ENCODE assay signal across 15 cellular contexts in the genomic region with DNA sequence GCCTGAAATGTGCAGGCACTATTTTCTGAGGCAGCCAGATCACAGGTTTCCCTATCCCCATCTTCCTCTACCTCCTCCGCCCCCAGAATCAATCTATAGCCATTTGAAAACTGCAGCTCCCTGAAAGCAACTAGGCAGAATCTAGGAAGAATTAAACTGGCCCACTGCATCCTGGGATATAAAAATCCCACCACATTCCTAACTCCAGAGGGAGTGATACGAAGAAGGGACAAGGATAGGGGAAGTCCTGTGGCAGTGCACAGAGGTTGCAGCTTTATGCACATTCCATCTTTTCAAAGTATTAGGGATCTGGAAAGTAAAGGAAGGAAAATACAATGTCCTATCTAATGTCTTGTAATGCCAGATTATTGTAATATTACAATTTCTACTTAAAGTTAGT. TPM values are rescaled to one million over a fixed set of nuclear protein-coding genes. Genes with fewer than 3 reads are reported as not detected.
DNase-seq lines count a peak whose midpoint lies in the region; ATAC-seq, FAIRE-seq and TF ChIP-seq lines count a peak whose summit lies in the region.
"Had no signal": no experiment of that assay in that cellular context is flagged by ENCODE, and none has a peak within 500 bp of the region (broad histone marks: within the 10 kb centered on the region; RNA-seq: fewer than 3 reads in every experiment).

No MANE protein-coding gene starts in this region.

- H2AFZ ChIP-seq in hepatocyte, result no peak overlapping the region

- TF ChIP-seq CTCF in ascending aorta (IDR thresholded peaks at IDR 0.05) (peak in 2 of 3 experiments; percentile 30 to 32), hepatocyte (IDR thresholded peaks at IDR 0.05; ENCODE audit: poor library complexity) (peak; percentile 24)

- peaks cover 0 to 6% of the 10 kb centered on the region in 2 donors for H3K4me1 ChIP-seq in ascending aorta
- H3K4me1 ChIP-seq in hepatocyte (ENCODE audit: insufficient read depth), result no peaks in the 10 kb centered on the region

- no peaks in the 10 kb centered on the region for H4K20me1 ChIP-seq in hepatocyte (ENCODE audit: insufficient read depth, poor library complexity, severe bottlenecking)

- DNase-seq in Right ventricle myocardium superior (no peak), cardiac septum (ENCODE audit: low spot score) (no peak), ascending aorta (ENCODE audit: low spot score in 2 of 2) (no peak), hepatocyte (ENCODE audit: low spot score) (no peak), urothelium cell line (ENCODE audit: low spot score) (peak; percentile 11), NCI-H1930 (lab: John Stamatoyannopoulos, UW) (no peak)
- DNase-seq: activated B cell treated with CpG ODN at 0.5 μM for 24 hours, AML-193, cortex of kidney, GOT3, hippocampal formation, NCI-H1105 had no signal

- H3K9me2 ChIP-seq in hepatocyte (replicated peaks; ENCODE audit: insufficient read depth), result no peaks in the 10 kb centered on the region

- H3K4me3 ChIP-seq in ascending aorta (no peak overlapping the region), hepatocyte (no peak overlapping the region)

- no peak overlapping the region for H3K27ac ChIP-seq in ascending aorta
- no peak overlapping the region for H3K27ac ChIP-seq in hepatocyte

- no peak overlapping the region for H3K4me2 ChIP-seq in hepatocyte

- H3K9me3 ChIP-seq in ascending aorta (no peaks in the 10 kb centered on the region), hepatocyte (ENCODE audit: low read depth) (no peaks in the 10 kb centered on the region)

- H3K27me3 ChIP-seq in ascending aorta (no peaks in the 10 kb centered on the region), hepatocyte (no peaks in the 10 kb centered on the region)

- intact Hi-C loops in Right ventricle myocardium superior (cut with DNase I), result no loop called here
- intact Hi-C loops in cardiac septum (cut with DNase I), result no loop called here
- intact Hi-C loops in ascending aorta (cut with DNase I), result loop anchor here (5.0 kb wide), 1 partner anchor 37 kb away; no protein-coding TSS in a partner anchor

- FAIRE-seq in urothelium cell line (lab: Jason Lieb, UNC), result no peak

- H3K79me2 ChIP-seq in hepatocyte, result no peaks in the 10 kb centered on the region

- H3K36me3 ChIP-seq in ascending aorta (no peaks in the 10 kb centered on the region), hepatocyte (replicated peaks; ENCODE audit: insufficient read depth, low read depth) (no peaks in the 10 kb centered on the region)

- 63% methylated on average over 2 of the region's 2 CpGs for whole genome bisulfite sequencing in hepatocyte (ENCODE audit: low lambda C conversion rate, missing lambda C conversion rate)

- ATAC-seq in Right ventricle myocardium superior (ENCODE audit: poor library complexity) (peak; percentile 57), GM21381 (IDR thresholded peaks at IDR 0.05; ENCODE audit: unreplicated experiment) (no peak), HG02973 (IDR thresholded peaks at IDR 0.05; ENCODE audit: unreplicated experiment) (no peak)
- ATAC-seq: Panc1 had no signal

RNA-seq across cellular contexts. Expression of a gene that starts 18.3 kb away (rescaled TPM):
- total RNA-seq in Right ventricle myocardium superior (49.7 TPM), cardiac septum (46.3 TPM), ascending aorta (16.2 TPM), hepatocyte (11.3 and 13.2 TPM in 2 replicates)
- 8.6 and 11.7 TPM in 2 replicates for polyA plus RNA-seq in hepatocyte

RNA-seq across cellular contexts. Expression of a gene that starts 50.4 kb away (rescaled TPM):
- total RNA-seq in Right ventricle myocardium superior, result 51.5 TPM
- 50.8 TPM for total RNA-seq in cardiac septum
- 91.6 TPM for total RNA-seq in ascending aorta
- total RNA-seq in hepatocyte, result 134 and 139 TPM in 2 replicates
- polyA plus RNA-seq in hepatocyte, result 119 and 135 TPM in 2 replicates
